In genomic region chr13:36069881-36070366, GRCh38 we compare ENCODE assay signal across 15 cellular contexts.
DNase-seq lines count a peak whose midpoint lies in the region; ATAC-seq and TF ChIP-seq lines count a peak whose summit lies in the region.
"Had no signal": no experiment of that assay in that cellular context is flagged by ENCODE, and none has a peak within 500 bp of the region (broad histone marks: within the 10 kb centered on the region; RNA-seq: fewer than 3 reads in every experiment).

No MANE protein-coding gene starts in this region.

- peak; percentile 83 for ATAC-seq in gastroesophageal sphincter
- ATAC-seq: natural killer cell had no signal

- TF ChIP-seq CTCF in gastroesophageal sphincter (IDR thresholded peaks at IDR 0.05) (peak in 2 of 4 experiments; percentile 20 to 36), ovary (IDR thresholded peaks at IDR 0.05) (peak in 2 of 3 donors; percentile 24 to 48), uterus (IDR thresholded peaks at IDR 0.05) (peak in 1 of 4 experiments; percentile 19)

- H3K9ac ChIP-seq in adipocyte (ENCODE audit: low read length), result peak overlapping the region; percentile 82
- H3K9ac ChIP-seq: KMS-11 had no signal

- H3K36me3 ChIP-seq in adipocyte (ENCODE audit: control insufficient read depth, insufficient read depth, low read length, severe bottlenecking) (no peaks in the 10 kb centered on the region), gastroesophageal sphincter (no peaks in the 10 kb centered on the region), ovary (no peaks in the 10 kb centered on the region), uterus (no peaks in the 10 kb centered on the region)

- H3K27ac ChIP-seq in gastroesophageal sphincter, result peak overlapping the region in 3 of 4 donors; percentile 63 to 72 (median 65)
- H3K27ac ChIP-seq in ovary, result peak overlapping the region in 1 of 2 donors; percentile 77
- H3K27ac ChIP-seq in uterus, result peak overlapping the region; percentile 78 to 82
- H3K27ac ChIP-seq: KMS-11 had no signal

- no peaks in the 10 kb centered on the region for H3K27me3 ChIP-seq in adipocyte (replicated peaks; ENCODE audit: control insufficient read depth, insufficient read depth, low read length)
- no peaks in the 10 kb centered on the region for H3K27me3 ChIP-seq in gastroesophageal sphincter
- no peaks in the 10 kb centered on the region for H3K27me3 ChIP-seq in ovary
- no peaks in the 10 kb centered on the region for H3K27me3 ChIP-seq in uterus

- intact Hi-C loops in ovary (cut with DNase I) (loop anchor here in 1 of 4 donors (10.0 kb wide), 1 partner anchor 55 kb away; no protein-coding TSS in a partner anchor), uterus (cut with DNase I; ENCODE audit: low total_unique reads) (no loop called here)

- TF ChIP-seq EP300 in gastroesophageal sphincter (IDR thresholded peaks at IDR 0.05), result no peak
- TF ChIP-seq EP300 in ovary (IDR thresholded peaks at IDR 0.05), result no peak

- H3K4me3 ChIP-seq in adipocyte (ENCODE audit: low read length), result peak overlapping the region; percentile 74
- H3K4me3 ChIP-seq in gastroesophageal sphincter, result no peak overlapping the region
- H3K4me3 ChIP-seq in ovary, result no peak overlapping the region
- H3K4me3 ChIP-seq in uterus, result no peak overlapping the region

- TF ChIP-seq POLR2A in gastroesophageal sphincter (IDR thresholded peaks at IDR 0.05), result no peak
- TF ChIP-seq POLR2A in ovary (IDR thresholded peaks at IDR 0.05), result no peak
- TF ChIP-seq POLR2A in uterus (IDR thresholded peaks at IDR 0.05), result no peak

- no peaks in the 10 kb centered on the region for H3K9me3 ChIP-seq in adipocyte (ENCODE audit: control insufficient read depth, low read length)
- no peaks in the 10 kb centered on the region for H3K9me3 ChIP-seq in gastroesophageal sphincter
- no peaks in the 10 kb centered on the region for H3K9me3 ChIP-seq in ovary
- no peaks in the 10 kb centered on the region for H3K9me3 ChIP-seq in uterus

- 56 to 59% methylated on average over 6 of the region's 6 CpGs for WGBS in gastroesophageal sphincter (ENCODE audit: low coverage in 1 of 2), 2 donors
- 11 to 18% (median 17%) methylated on average over 6 of the region's 6 CpGs for WGBS in ovary, 3 donors

- DNase-seq in adipocyte (ENCODE audit: low read depth) (peak; percentile 90), ovary (peak in 4 of 5 donors; percentile 31 to 70 (median 46)), uterus (peak; percentile 38 to 58), iPS-NIHi11 (ENCODE audit: low spot score) (no peak), NCI-H774 (lab: John Stamatoyannopoulos, UW) (no peak), NCI-H2171 treated with DMSO at 0.1 percent for 48 hours (lab: John Stamatoyannopoulos, UW) (no peak)
- DNase-seq: activated CD4-positive, alpha-beta T cell treated with anti-CD3 and anti-CD28 coated beads, Interleukin-2, amount 10 ng/mL, durations not matched to agents 7 days and 5 days; activated naive CD4-positive, alpha-beta T cell; HFFc6; mesendoderm; natural killer cell; NCI-H2029; stimulated activated naive CD4-positive, alpha-beta T cell had no signal

- H3K4me1 ChIP-seq in adipocyte (ENCODE audit: control insufficient read depth, insufficient read depth, low read length), result peaks cover 50% of the 10 kb centered on the region
- H3K4me1 ChIP-seq in gastroesophageal sphincter, result peaks cover 0 to 11% (median 0%) of the 10 kb centered on the region in 3 donors
- peaks cover 5% of the 10 kb centered on the region for H3K4me1 ChIP-seq in ovary (ENCODE audit: insufficient read depth)
- H3K4me1 ChIP-seq in uterus, result peaks cover 0 to 2% of the 10 kb centered on the region in 2 donors

Comparison
In these comparisons a context has a peak if more than half of its experiments do, and no peak if none do; other contexts are left out.
1. DNase-seq: peak in adipocyte (single experiment), ovary (4 of 5) and uterus (2 of 2); none in iPS-NIHi11 (single experiment), NCI-H774 (single experiment) and NCI-H2171 treated with DMSO at 0.1 percent for 48 hours (single experiment).